In the genomic region with DNA sequence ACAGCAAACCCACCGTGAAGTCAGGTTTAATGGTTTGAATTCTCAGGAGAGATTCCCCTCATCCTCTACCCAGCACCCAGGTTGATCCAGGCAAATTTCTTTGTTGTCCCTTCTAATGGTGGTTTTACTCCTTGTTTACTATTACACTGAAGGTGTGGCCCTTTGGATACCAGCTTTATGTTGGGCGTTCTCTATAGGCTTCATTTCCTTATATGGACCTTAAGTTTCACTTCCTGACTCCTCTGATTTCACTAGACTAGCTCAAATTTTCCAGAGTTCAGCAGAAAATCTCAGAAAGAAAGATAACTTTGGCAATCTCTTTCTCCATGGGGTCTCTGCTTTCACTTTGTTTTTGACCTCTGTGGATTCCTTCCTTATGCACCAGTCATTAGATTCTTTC, we compare ENCODE assay signal across 26 cellular contexts.
"Had no signal": no experiment of that assay in that cellular context is flagged by ENCODE, and none has a peak within 500 bp of the region (broad histone marks: within the 10 kb centered on the region; RNA-seq: fewer than 3 reads in every experiment).

No MANE protein-coding gene starts in this region.

- ATAC-seq: activated CD4-positive, alpha-beta T cell treated with anti-CD3 and anti-CD28 coated beads for 36 hours; gastrocnemius medialis; left cardiac atrium; naive thymus-derived CD4-positive, alpha-beta T cell; right lobe of liver; stimulated activated effector memory CD8-positive, alpha-beta T cell treated with anti-CD3 and anti-CD28 coated beads, Interleukin-12 subunit alpha, Interleukin-12 subunit beta, amount 100 ng/mL, for 72 hours; stimulated activated naive CD8-positive, alpha-beta T cell treated with anti-CD3 and anti-CD28 coated beads, Interleukin-15, amount 100 ng/mL, for 72 hours had no signal

- H3K4me1 ChIP-seq: esophagus squamous epithelium, gastrocnemius medialis, right lobe of liver, suprapubic skin, tibial nerve had no signal

- H3K27me3 ChIP-seq: esophagus squamous epithelium, gastrocnemius medialis, right lobe of liver, suprapubic skin, tibial nerve had no signal

- H3K9me3 ChIP-seq: esophagus squamous epithelium, gastrocnemius medialis, right lobe of liver, suprapubic skin, tibial nerve had no signal

- FAIRE-seq: bronchial epithelial cell, islet of Langerhans had no signal

- DNase-seq: activated B cell treated with CpG ODN at 0.5 μM for 24 hours; activated CD4-positive, alpha-beta T cell treated with anti-CD3 and anti-CD28 coated beads for 36 hours; activated CD4-positive, alpha-beta T cell treated with anti-CD3 and anti-CD28 coated beads, Interleukin-2, amount 50 U/mL, for 4 hours; activated CD8-positive, alpha-beta memory T cell treated with anti-CD3 and anti-CD28 coated beads, Interleukin-2, amount 50 U/mL, for 48 hours; activated effector memory CD4-positive, alpha-beta T cell treated with Interleukin-2 at 50 U/mL for 16 hours; activated naive CD4-positive, alpha-beta T cell treated with anti-CD3 and anti-CD28 coated beads for 36 hours; activated naive CD8-positive, alpha-beta T cell treated with anti-CD3 and anti-CD28 coated beads, Interleukin-2, amount 10 ng/mL, durations not matched to agents 7 days and 5 days; activated T-cell treated with anti-CD3 and anti-CD28 coated beads, Interleukin-2, amount 50 U/mL, for 48 hours; amniotic stem cell; esophagus squamous epithelium; gastrocnemius medialis; left cardiac atrium; naive thymus-derived CD4-positive, alpha-beta T cell; occipital lobe; posterior cingulate gyrus; right lobe of liver; stimulated activated CD4-positive, alpha-beta T cell treated with anti-CD3 and anti-CD28 coated beads, Interleukin-2, amount 100 ng/mL, for 24 hours; stimulated activated naive CD8-positive, alpha-beta T cell treated with anti-CD3 and anti-CD28 coated beads, Interleukin-15, amount 100 ng/mL, for 72 hours; T-helper 9 cell had no signal

- H3K27ac ChIP-seq: coronary artery, esophagus squamous epithelium, gastrocnemius medialis, right lobe of liver, skin epidermis, suprapubic skin, tibial nerve had no signal

- H3K4me3 ChIP-seq: coronary artery, esophagus squamous epithelium, gastrocnemius medialis, right lobe of liver, skin epidermis, suprapubic skin, tibial nerve had no signal

- H3K36me3 ChIP-seq: esophagus squamous epithelium, gastrocnemius medialis, right lobe of liver, suprapubic skin, tibial nerve had no signal
